Comparison of ENCODE assay signal across 16 cellular contexts in the genomic region with DNA sequence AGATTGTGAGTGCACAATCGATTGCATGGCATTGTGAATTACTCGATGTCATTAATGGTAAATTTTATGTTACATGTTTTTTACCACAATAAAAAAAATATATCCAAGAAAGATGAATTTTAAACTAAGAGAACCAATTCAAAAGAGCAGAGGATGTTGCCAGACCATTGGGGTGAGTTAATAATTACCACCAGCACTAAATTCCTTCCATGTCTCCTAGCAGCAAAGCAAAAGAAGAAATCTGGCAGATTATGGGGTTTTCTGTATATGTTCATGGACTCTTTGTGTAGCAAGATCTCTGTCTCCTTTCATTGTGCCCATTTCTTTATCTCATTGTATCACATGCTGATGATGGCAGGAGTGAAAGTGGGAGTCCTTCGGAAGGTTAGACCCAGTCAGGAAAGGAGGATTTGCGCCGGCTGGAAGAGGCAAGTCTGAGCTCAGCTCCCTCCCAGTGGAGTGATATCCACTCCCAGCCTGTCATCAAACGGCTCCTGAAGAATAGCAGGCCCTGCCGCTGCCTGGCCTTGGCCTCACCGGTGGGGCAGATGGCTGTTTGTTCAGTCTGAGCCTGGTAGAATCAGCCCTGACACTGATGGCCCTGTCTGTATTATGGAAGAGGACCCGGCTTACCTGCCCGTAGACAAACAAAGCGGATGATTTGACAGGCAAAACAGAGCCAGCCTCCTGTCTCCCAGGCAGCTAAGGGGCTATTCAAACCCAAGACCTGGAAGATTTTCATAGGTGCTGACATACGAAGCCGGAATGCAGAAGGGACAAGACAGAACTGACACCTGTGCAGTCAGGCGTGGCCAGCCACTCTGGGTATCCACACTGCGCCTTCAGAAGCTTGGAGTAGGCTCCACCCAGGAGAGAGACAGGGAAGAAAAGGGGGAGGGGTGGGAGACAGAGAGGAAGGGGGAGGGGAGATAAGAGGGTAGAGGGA. TPM values are rescaled to one million over a fixed set of nuclear protein-coding genes. Genes with fewer than 3 reads are reported as not detected.
DNase-seq lines count a peak whose midpoint lies in the region; ATAC-seq and TF ChIP-seq lines count a peak whose summit lies in the region.
"Had no signal": no experiment of that assay in that cellular context is flagged by ENCODE, and none has a peak within 500 bp of the region (broad histone marks: within the 10 kb centered on the region; RNA-seq: fewer than 3 reads in every experiment).

No MANE protein-coding gene starts in this region.

- no peak overlapping the region for H3K27ac Mint-ChIP-seq in osteocyte (ENCODE audit: unreplicated experiment)
- H3K27ac Mint-ChIP-seq: CD4-positive, CD25-positive, alpha-beta regulatory T cell had no signal

- BruUV-seq in PC-9 (replicated peaks; lab: Mats Ljungman, UMichigan), result no TSS peak

- H3K36me3 Mint-ChIP-seq in osteocyte (ENCODE audit: unreplicated experiment), result no peaks in the 10 kb centered on the region
- H3K36me3 Mint-ChIP-seq: CD4-positive, CD25-positive, alpha-beta regulatory T cell had no signal

- DNase-seq in NCI-H510A (lab: John Stamatoyannopoulos, UW) (peak; percentile 47), left ventricle myocardium superior (no peak), osteocyte (ENCODE audit: extremely low spot score, unreplicated experiment) (peak; percentile 66), NCI-H1694 treated with DMSO at 0.1 percent for 48 hours (lab: John Stamatoyannopoulos, UW) (no peak), PC-9 (no peak)
- DNase-seq: activated T-cell treated with anti-CD3 and anti-CD28 coated beads, Interleukin-2, amount 50 U/mL, for 1 hour; CD4-positive, CD25-positive, alpha-beta regulatory T cell; effector CD4-positive, alpha-beta T cell; NCI-H1436; sigmoid colon; substantia nigra had no signal

- ATAC-seq in left ventricle myocardium superior (peak; percentile 77), GM18907 (IDR thresholded peaks at IDR 0.05; ENCODE audit: unreplicated experiment) (no peak)
- ATAC-seq: activated CD4-positive, CD25-positive, alpha-beta regulatory T cell treated with anti-CD3 and anti-CD28 coated beads, Interleukin-2, amount 50 U/mL, for 24 hours; HCT116 had no signal

- POLR2A ChIA-PET in HEK293 (lab: Yijun Ruan, JAX) (no interaction called here), PC-9 (lab: Charles Lee; ENCODE audit: unreplicated experiment) (no interaction called here)

- no peaks in the 10 kb centered on the region for H3F3A ChIP-seq in PC-9 (ENCODE audit: insufficient read depth, low read depth)

- intact Hi-C loops in left ventricle myocardium superior (cut with micrococcal nuclease), result no loop called here
- intact Hi-C loops in PC-9 (cut with micrococcal nuclease; ENCODE audit: unreplicated experiment), result no loop called here

- no peak overlapping the region for H3K27ac ChIP-seq in HEK293 (ENCODE audit: extremely low read depth, low read depth, low read length)
- H3K27ac ChIP-seq in PC-9, result no peak overlapping the region
- H3K27ac ChIP-seq: adrenal gland, sigmoid colon had no signal

- no peaks in the 10 kb centered on the region for H3K79me2 ChIP-seq in PC-9 (ENCODE audit: low read depth)

- no peak overlapping the region for H3K4me3 Mint-ChIP-seq in osteocyte (ENCODE audit: unreplicated experiment)
- H3K4me3 Mint-ChIP-seq: CD4-positive, CD25-positive, alpha-beta regulatory T cell had no signal

- H4K20me1 ChIP-seq in PC-9 (ENCODE audit: insufficient read depth), result no peaks in the 10 kb centered on the region

- H3K9me3 ChIP-seq in HEK293 (ENCODE audit: control insufficient read depth, insufficient read depth, low read depth, low read length) (no peaks in the 10 kb centered on the region), PC-9 (ENCODE audit: insufficient read depth, low read depth) (no peaks in the 10 kb centered on the region)
- H3K9me3 ChIP-seq: sigmoid colon had no signal

- H3K4me1 ChIP-seq in HEK293 (ENCODE audit: control insufficient read depth, insufficient read depth, low read length), result no peaks in the 10 kb centered on the region
- no peaks in the 10 kb centered on the region for H3K4me1 ChIP-seq in PC-9 (replicated peaks; ENCODE audit: insufficient read depth)
- H3K4me1 ChIP-seq: adrenal gland, sigmoid colon had no signal

- TF ChIP-seq CTCF in HEK293 (tag by site-specific recombination; IDR thresholded peaks at IDR 0.05) (no peak), osteocyte (IDR thresholded peaks at IDR 0.05) (no peak), PC-9 (conservative IDR thresholded peaks at IDR 0.05) (no peak)

- H3K4me2 ChIP-seq in PC-9, result no peak overlapping the region

- H3K36me3 ChIP-seq in HEK293 (ENCODE audit: control insufficient read depth in 2 of 2, insufficient read depth in 1 of 2, low read length in 2 of 2), result no peaks in the 10 kb centered on the region
- H3K36me3 ChIP-seq in PC-9 (ENCODE audit: low read depth), result no peaks in the 10 kb centered on the region
- H3K36me3 ChIP-seq: adrenal gland, sigmoid colon had no signal

- H3K9me3 Mint-ChIP-seq in osteocyte (ENCODE audit: unreplicated experiment), result no peaks in the 10 kb centered on the region
- H3K9me3 Mint-ChIP-seq: CD4-positive, CD25-positive, alpha-beta regulatory T cell had no signal

- H3K4me1 Mint-ChIP-seq in osteocyte (ENCODE audit: unreplicated experiment), result no peaks in the 10 kb centered on the region
- H3K4me1 Mint-ChIP-seq: CD4-positive, CD25-positive, alpha-beta regulatory T cell had no signal

- H3K4me3 ChIP-seq in HEK293 (ENCODE audit: low read depth, low read length), result no peak overlapping the region
- no peak overlapping the region for H3K4me3 ChIP-seq in PC-9
- H3K4me3 ChIP-seq: adrenal gland, sigmoid colon had no signal

- no peaks in the 10 kb centered on the region for H3K9me2 ChIP-seq in PC-9 (ENCODE audit: insufficient read depth)

- H3K27me3 Mint-ChIP-seq in osteocyte (ENCODE audit: unreplicated experiment), result peaks cover 70% of the 10 kb centered on the region

- H3K27me3 ChIP-seq in PC-9 (ENCODE audit: insufficient read depth, low read depth), result no peaks in the 10 kb centered on the region
- H3K27me3 ChIP-seq: adrenal gland had no signal

- no peak overlapping the region for H2AFZ ChIP-seq in PC-9

- CTCF ChIA-PET in HEK293 (lab: Yijun Ruan, JAX) (interaction anchor here (0.7 kb wide), 1 partner anchor 9 kb away, joined by 3 read pairs; no protein-coding TSS in a partner anchor), PC-9 (lab: Charles Lee) (no interaction called here)

TF ChIP-seq in HEK293, 187 proteins besides CTCF, POLR2A, EP300 and RAD21:
- TF ChIP-seq ZNF335 (tag by site-specific recombination; conservative IDR thresholded peaks at IDR 0.05), result peak; percentile 39
- TF ChIP-seq, protein P1, sequence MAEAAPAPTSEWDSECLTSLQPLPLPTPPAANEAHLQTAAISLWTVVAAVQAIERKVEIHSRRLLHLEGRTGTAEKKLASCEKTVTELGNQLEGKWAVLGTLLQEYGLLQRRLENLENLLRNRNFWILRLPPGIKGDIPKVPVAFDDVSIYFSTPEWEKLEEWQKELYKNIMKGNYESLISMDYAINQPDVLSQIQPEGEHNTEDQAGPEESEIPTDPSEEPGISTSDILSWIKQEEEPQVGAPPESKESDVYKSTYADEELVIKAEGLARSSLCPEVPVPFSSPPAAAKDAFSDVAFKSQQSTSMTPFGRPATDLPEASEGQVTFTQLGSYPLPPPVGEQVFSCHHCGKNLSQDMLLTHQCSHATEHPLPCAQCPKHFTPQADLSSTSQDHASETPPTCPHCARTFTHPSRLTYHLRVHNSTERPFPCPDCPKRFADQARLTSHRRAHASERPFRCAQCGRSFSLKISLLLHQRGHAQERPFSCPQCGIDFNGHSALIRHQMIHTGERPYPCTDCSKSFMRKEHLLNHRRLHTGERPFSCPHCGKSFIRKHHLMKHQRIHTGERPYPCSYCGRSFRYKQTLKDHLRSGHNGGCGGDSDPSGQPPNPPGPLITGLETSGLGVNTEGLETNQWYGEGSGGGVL (tag by site-specific recombination; IDR thresholded peaks at IDR 0.05), result no peak
- no peak for TF ChIP-seq ZNF560 (tag by site-specific recombination; IDR thresholded peaks at IDR 0.05; ENCODE audit: borderline replicate concordance)
- TF ChIP-seq, protein P2, sequence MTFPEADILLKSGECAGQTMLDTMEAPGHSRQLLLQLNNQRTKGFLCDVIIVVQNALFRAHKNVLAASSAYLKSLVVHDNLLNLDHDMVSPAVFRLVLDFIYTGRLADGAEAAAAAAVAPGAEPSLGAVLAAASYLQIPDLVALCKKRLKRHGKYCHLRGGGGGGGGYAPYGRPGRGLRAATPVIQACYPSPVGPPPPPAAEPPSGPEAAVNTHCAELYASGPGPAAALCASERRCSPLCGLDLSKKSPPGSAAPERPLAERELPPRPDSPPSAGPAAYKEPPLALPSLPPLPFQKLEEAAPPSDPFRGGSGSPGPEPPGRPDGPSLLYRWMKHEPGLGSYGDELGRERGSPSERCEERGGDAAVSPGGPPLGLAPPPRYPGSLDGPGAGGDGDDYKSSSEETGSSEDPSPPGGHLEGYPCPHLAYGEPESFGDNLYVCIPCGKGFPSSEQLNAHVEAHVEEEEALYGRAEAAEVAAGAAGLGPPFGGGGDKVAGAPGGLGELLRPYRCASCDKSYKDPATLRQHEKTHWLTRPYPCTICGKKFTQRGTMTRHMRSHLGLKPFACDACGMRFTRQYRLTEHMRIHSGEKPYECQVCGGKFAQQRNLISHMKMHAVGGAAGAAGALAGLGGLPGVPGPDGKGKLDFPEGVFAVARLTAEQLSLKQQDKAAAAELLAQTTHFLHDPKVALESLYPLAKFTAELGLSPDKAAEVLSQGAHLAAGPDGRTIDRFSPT (tag by site-specific recombination; IDR thresholded peaks at IDR 0.05), result no peak

RNA-seq across cellular contexts. Expression of a gene that starts 21.9 kb away (rescaled TPM):
- not detected for total RNA-seq in left ventricle myocardium superior
- not detected in 2 replicates for total RNA-seq in osteocyte
- 5.7 and 7.7 TPM in 2 replicates for total RNA-seq in PC-9 (2021)
- total RNA-seq: CD4-positive, CD25-positive, alpha-beta regulatory T cell; sigmoid colon had no signal

Comparison
In these comparisons a context has a peak if more than half of its experiments do, and no peak if none do; other contexts are left out.
1. DNase-seq: peak in NCI-H510A (single experiment) and osteocyte (single experiment); none in left ventricle myocardium superior (single experiment), NCI-H1694 treated with DMSO at 0.1 percent for 48 hours (single experiment) and PC-9 (0 of 2).